Comparison of ENCODE assay signal across 9 cellular contexts in the genomic region with DNA sequence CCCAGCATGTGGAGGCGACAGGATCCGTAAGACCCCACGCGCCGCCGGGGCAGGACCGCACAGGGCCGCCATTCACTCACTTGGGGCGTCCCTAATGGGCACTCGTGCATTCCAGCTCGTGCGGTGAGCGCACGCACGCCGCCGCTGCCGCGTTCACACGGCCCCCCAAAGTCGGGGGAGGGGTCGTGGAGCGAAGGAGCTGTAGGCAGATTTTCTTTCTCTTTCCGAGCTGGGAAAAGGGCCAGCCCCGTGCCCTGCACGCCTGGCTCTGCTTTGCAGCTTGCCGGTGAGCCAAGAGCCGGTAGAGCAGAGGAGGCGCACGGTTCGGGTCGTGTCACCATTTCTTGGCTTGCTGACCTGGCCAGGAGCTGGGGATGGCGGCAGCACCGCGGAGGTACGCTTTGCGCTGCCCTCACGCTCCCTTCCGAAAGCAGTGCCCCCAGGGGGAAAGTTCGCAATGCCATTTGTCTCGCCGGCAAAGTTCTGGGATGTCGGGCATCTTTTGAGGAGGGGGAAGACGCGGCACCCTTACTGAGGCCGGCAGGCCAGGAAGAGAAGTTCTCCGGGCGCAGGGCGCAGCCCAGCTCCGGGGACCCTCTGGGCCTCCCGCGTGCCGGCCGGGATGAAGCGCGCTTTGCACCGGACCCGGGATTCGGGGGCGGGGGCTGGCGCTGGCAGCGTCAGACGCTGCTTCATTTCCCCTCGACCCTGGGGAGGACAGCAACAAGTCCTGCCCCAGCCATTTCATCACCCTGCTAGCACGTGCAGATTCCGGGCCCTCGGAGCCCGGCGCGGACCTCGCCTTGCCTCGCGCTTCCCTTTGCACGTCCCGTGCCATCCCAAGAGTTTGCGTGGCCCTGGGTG. TPM values are rescaled to one million over a fixed set of nuclear protein-coding genes. Genes with fewer than 3 reads are reported as not detected.
DNase-seq lines count a peak whose midpoint lies in the region; ATAC-seq, FAIRE-seq and TF ChIP-seq lines count a peak whose summit lies in the region.
"Had no signal": no experiment of that assay in that cellular context is flagged by ENCODE, and none has a peak within 500 bp of the region (broad histone marks: within the 10 kb centered on the region; RNA-seq: fewer than 3 reads in every experiment).

No MANE protein-coding gene starts in this region.

- intact Hi-C loops in mammary epithelial cell (cut with micrococcal nuclease) (no loop called here), uterus (cut with DNase I; ENCODE audit: low total_unique reads) (no loop called here)

- H3K4me3 Mint-ChIP-seq in mesothelial cell of epicardium, result peak overlapping the region; percentile 93

- DNase-seq in Caki2 (ENCODE audit: low read depth), result peak; percentile 49
- no peak for DNase-seq in Jurkat, Clone E6-1 (ENCODE audit: low read depth, low spot score)
- DNase-seq in mammary epithelial cell, result peak; percentile 20
- no peak for DNase-seq in mesothelial cell of epicardium (ENCODE audit: low spot score in 2 of 2, unreplicated experiment in 2 of 2)
- no peak for DNase-seq in NCI-H1694 treated with DMSO at 0.1 percent for 48 hours (lab: John Stamatoyannopoulos, UW)
- DNase-seq in uterus, result no peak
- DNase-seq in GM12892 (ENCODE audit: insufficient read length), result no peak
- DNase-seq: naive B cell had no signal

- TF ChIP-seq POLR2A in uterus (IDR thresholded peaks at IDR 0.05) (no peak), GM12892 (IDR thresholded peaks at IDR 0.05; ENCODE audit: low read depth, low read length) (no peak)

- no peaks in the 10 kb centered on the region for H3K9me3 Mint-ChIP-seq in mesothelial cell of epicardium

- peaks cover 9% of the 10 kb centered on the region for H3K27me3 Mint-ChIP-seq in mesothelial cell of epicardium (ENCODE audit: low read depth)

- ATAC-seq in HG03565 (IDR thresholded peaks at IDR 0.05; ENCODE audit: unreplicated experiment), result no peak

- H3K27ac Mint-ChIP-seq in mesothelial cell of epicardium, result peak overlapping the region; percentile 80
- H3K27ac Mint-ChIP-seq: naive B cell had no signal

- peak overlapping the region; percentile 90 for H2AFZ ChIP-seq in mammary epithelial cell (ENCODE audit: low read depth, low read length)

- no peaks in the 10 kb centered on the region for H3K27me3 ChIP-seq in mammary epithelial cell (ENCODE audit: insufficient read depth, low read length)
- peaks cover 0 to 23% of the 10 kb centered on the region in 2 donors for H3K27me3 ChIP-seq in uterus

- peaks cover 15% of the 10 kb centered on the region for H3K36me3 Mint-ChIP-seq in mesothelial cell of epicardium

- H3K4me1 Mint-ChIP-seq in mesothelial cell of epicardium, result peaks cover 53% of the 10 kb centered on the region

- no peak for TF ChIP-seq CTCF in mammary epithelial cell (conservative IDR thresholded peaks at IDR 0.05 in 1 of 2, IDR thresholded peaks at IDR 0.05 in 1 of 2; ENCODE audit: extremely low read depth in 1 of 2, insufficient read depth in 1 of 2, low read depth in 1 of 2, low read length in 2 of 2)
- no peak for TF ChIP-seq CTCF in mesothelial cell of epicardium (IDR thresholded peaks at IDR 0.05; ENCODE audit: unreplicated experiment)
- TF ChIP-seq CTCF in uterus (IDR thresholded peaks at IDR 0.05), result no peak

- no peak for FAIRE-seq in GM12892 (lab: Jason Lieb, UNC)

- H3K4me1 ChIP-seq in mammary epithelial cell (ENCODE audit: insufficient read depth, low read length), result peaks cover 32% of the 10 kb centered on the region
- peaks cover 0 to 30% of the 10 kb centered on the region in 2 donors for H3K4me1 ChIP-seq in uterus

- CTCF ChIA-PET in mammary epithelial cell (lab: Charles Lee; ENCODE audit: low non-redundant PET), result interaction anchor here (0.6 to 0.7 kb wide), 2 partner anchors 33 to 620 kb away, joined by 3 to 11 read pairs; no protein-coding TSS in a partner anchor

- dilution Hi-C loops in mammary epithelial cell (cut with HindIII; ENCODE audit: low sequenced_read_pairs), result no loop called here

- peak overlapping the region; percentile 42 for H3K9ac ChIP-seq in mammary epithelial cell (ENCODE audit: insufficient read depth, low read length)

- in situ Hi-C loops in Caki2 (cut with HindIII; ENCODE audit: low pct_unique_long_range_greater_than_20kb, low sequenced_read_pairs), result no loop called here
- in situ Hi-C loops in mammary epithelial cell (cut with MboI; ENCODE audit: low sequenced_read_pairs in 2 of 2), result no loop called here

- H3K79me2 ChIP-seq in mammary epithelial cell (ENCODE audit: insufficient read depth, low read length), result peaks cover 30% of the 10 kb centered on the region

- H3K27ac ChIP-seq in mammary epithelial cell (ENCODE audit: insufficient read depth, low read depth, low read length) (no peak overlapping the region), uterus (no peak overlapping the region)

- 6% methylated on average over 29 of the region's 76 CpGs for WGBS in mammary epithelial cell (ENCODE audit: low coverage, missing lambda C conversion rate)

- H3K9me3 ChIP-seq in mammary epithelial cell (replicated peaks; ENCODE audit: insufficient read depth, low read length) (no peaks in the 10 kb centered on the region), uterus (no peaks in the 10 kb centered on the region)

- H3K4me2 ChIP-seq in mammary epithelial cell (ENCODE audit: insufficient read depth, low read depth, low read length), result peak overlapping the region; percentile 95

- peak overlapping the region; percentile 58 for H3K4me3 ChIP-seq in Jurkat, Clone E6-1 (ENCODE audit: low read length)
- peak overlapping the region; percentile 70 to 84 (median 73) for H3K4me3 ChIP-seq in mammary epithelial cell (replicated peaks in 1 of 3; ENCODE audit: insufficient read depth in 1 of 3, low read depth in 2 of 3, low read length in 3 of 3)
- H3K4me3 ChIP-seq in uterus, result peak overlapping the region in 1 of 2 donors; percentile 22

- no TSS peak for BruUV-seq in mammary epithelial cell (replicated peaks; lab: Mats Ljungman, UMichigan)

- H4K20me1 ChIP-seq in mammary epithelial cell (ENCODE audit: insufficient read depth, low read length), result no peaks in the 10 kb centered on the region

- H3K36me3 ChIP-seq in mammary epithelial cell (ENCODE audit: insufficient read depth, low read length) (peaks cover 23% of the 10 kb centered on the region), uterus (no peaks in the 10 kb centered on the region)

RNA-seq across cellular contexts. Expression of a gene that starts 0.9 kb away (rescaled TPM):
- 25.5 and 92.7 TPM in 2 replicates for total RNA-seq in Caki2 (2014; rRNA removed; shearing (Covaris generic); ENCODE audit: low replicate concordance)
- polyA plus RNA-seq in Jurkat, Clone E6-1 (2012; ENCODE audit: insufficient read depth, insufficient read length), result 7.5 TPM
- 100 to 1,000 TPM; 133 to 311 TPM for total RNA-seq in mammary epithelial cell
- polyA plus RNA-seq in mammary epithelial cell, result 30.0 TPM
- polyA minus RNA-seq in mammary epithelial cell, result 13.5 TPM
- 24.8 to 26.9 TPM (median 26.0 TPM) in 3 replicates for total RNA-seq in mesothelial cell of epicardium
- 1 to 10 TPM in 2 of 4 donors, under 1 TPM in 1, not detected in 1; 0.26 to 3.4 (median 1.5) TPM for total RNA-seq in uterus
- polyA plus RNA-seq in GM12892 (2012; ENCODE audit: missing spikeins), result 8.5 TPM

Comparison
In these comparisons a context has a peak if more than half of its experiments do, and no peak if none do; other contexts are left out.
1. DNase-seq: peak in Caki2 (single experiment) and mammary epithelial cell (single experiment); none in Jurkat, Clone E6-1 (single experiment), mesothelial cell of epicardium (0 of 2), NCI-H1694 treated with DMSO at 0.1 percent for 48 hours (single experiment), uterus (0 of 2) and GM12892 (single experiment).